In genomic region chr7:87878208-87878735, GRCh38 we compare ENCODE assay signal across 1 cellular context.
TF ChIP-seq lines count a peak whose summit lies in the region.

No MANE protein-coding gene starts in this region.

TF ChIP-seq in HCT116, 20 proteins besides CTCF, POLR2A, EP300 and RAD21 (continued from another document):
- TF ChIP-seq ZBTB33 (IDR thresholded peaks at IDR 0.05; ENCODE audit: extremely low read depth, insufficient replicate concordance, low read length) (no peak), MAX (IDR thresholded peaks at IDR 0.05) (no peak), TCF7L2 (IDR thresholded peaks at IDR 0.05; ENCODE audit: borderline replicate concordance, extremely low read depth, insufficient read depth, insufficient read length) (no peak), CEBPB (IDR thresholded peaks at IDR 0.05; ENCODE audit: low read depth) (no peak), JUND (IDR thresholded peaks at IDR 0.05) (no peak), SIN3A (IDR thresholded peaks at IDR 0.05; ENCODE audit: low read depth) (no peak), ELF1 (IDR thresholded peaks at IDR 0.05; ENCODE audit: borderline replicate concordance, low read depth) (no peak), ZFX (IDR thresholded peaks at IDR 0.05) (no peak), SRF (IDR thresholded peaks at IDR 0.05; ENCODE audit: low read depth) (no peak), EGR1 (IDR thresholded peaks at IDR 0.05; ENCODE audit: low read depth) (no peak), EZH2phosphoT487 (IDR thresholded peaks at IDR 0.05; ENCODE audit: borderline replicate concordance) (no peak)
